Comparison of ENCODE assay signal across 8 cellular contexts in the genomic region with DNA sequence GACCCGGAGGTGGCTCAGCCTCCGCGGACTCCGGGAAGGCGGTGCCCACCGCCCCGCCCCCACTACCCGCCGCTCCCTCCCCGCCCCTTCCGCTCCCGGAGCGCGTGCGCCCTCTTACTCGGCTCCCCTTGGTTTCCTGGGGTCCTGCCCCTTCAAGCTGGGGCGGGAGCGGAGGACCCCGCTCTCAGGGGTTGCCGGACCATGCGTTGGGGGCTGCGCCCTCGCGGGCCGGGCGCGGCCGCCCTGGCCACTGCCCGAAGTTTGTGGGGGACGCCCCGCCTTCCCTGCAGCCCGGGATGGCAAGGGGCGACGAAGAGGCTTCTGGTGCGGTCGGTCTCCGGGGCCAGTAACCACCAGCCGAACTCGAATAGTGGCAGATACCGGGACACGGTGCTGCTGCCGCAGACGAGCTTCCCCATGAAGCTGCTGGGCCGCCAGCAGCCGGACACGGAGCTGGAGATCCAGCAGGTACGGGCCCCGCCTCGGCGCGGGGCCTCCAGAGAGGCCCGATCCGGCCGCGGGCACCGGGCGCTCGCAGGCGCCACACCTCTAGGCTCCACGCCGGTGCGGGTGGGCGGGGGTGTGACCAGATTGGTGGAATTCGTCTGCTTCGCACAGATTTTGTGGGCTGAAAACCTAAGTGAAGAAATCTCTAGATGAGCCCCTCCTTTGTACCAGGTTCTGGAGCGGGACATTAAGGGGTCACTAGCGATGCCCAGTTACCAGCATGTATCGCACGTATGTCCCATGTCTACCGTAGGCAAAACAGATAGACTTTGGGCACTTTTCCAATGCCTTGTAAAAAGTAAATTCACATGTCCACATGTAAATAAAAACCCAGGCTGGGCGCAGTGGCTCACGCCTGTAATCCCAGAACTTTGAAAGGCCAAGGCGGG. TPM values are rescaled to one million over a fixed set of nuclear protein-coding genes. Genes with fewer than 3 reads are reported as not detected.
DNase-seq lines count a peak whose midpoint lies in the region; ATAC-seq, FAIRE-seq and TF ChIP-seq lines count a peak whose summit lies in the region.

Gene IARS2 (plus strand): TSS at position 117 of the 896 bp plus-strand sequence. CDS start 85 bp downstream, at position 202.

- H3K36me3 ChIP-seq in HUES64 (ENCODE audit: insufficient read depth, low read length), result peaks cover 31% of the 10 kb centered on the region

- H3K9me3 Mint-ChIP-seq in nephron, result no peaks in the 10 kb centered on the region

- FAIRE-seq in RCC 7860 (lab: Jason Lieb, UNC), result no peak

- DNase-seq in DMS 273 treated with DMSO at 0.1 percent for 48 hours (lab: John Stamatoyannopoulos, UW) (peak; percentile 63), RCC 7860 (ENCODE audit: low spot score) (peak; percentile 64), fibroblast of peridontal ligament (ENCODE audit: extremely low read depth) (peak; percentile 29)
- peak; percentile 87 to 90 for DNase-seq in activated T-helper 1 cell treated with anti-CD3 and anti-CD28 coated beads, Interleukin-2, amount 50 U/mL, for 16 hours (ENCODE audit: low read depth in 1 of 2, low spot score in 1 of 2)
- DNase-seq in stimulated activated naive CD8-positive, alpha-beta T cell treated with anti-CD3 and anti-CD28 coated beads, Interleukin-15, Interleukin-2, amounts not matched to agents 100 U/mL and 50 U/mL, for 24 hours, result peak; percentile 96

- no peak for TF ChIP-seq CTCF in nephron (IDR thresholded peaks at IDR 0.05; ENCODE audit: unreplicated experiment in 3 of 3)

- peak within 1 kb of the TSS; percentile 89 for H3K4me3 ChIP-seq in HUES64 (ENCODE audit: low read length)

- H3K4me1 Mint-ChIP-seq in nephron, result peaks cover 14% of the 10 kb centered on the region

- no peaks in the 10 kb centered on the region for H3K27me3 ChIP-seq in HUES64 (ENCODE audit: insufficient read depth, low read length)

- peak within 1 kb of the TSS; percentile 79 for H3K27ac ChIP-seq in HUES64 (ENCODE audit: low read depth, low read length)

- peak; percentile 62 for ATAC-seq in GM21423 (IDR thresholded peaks at IDR 0.05; ENCODE audit: unreplicated experiment)
- peak; percentile 84 for ATAC-seq in stimulated activated naive CD8-positive, alpha-beta T cell treated with anti-CD3 and anti-CD28 coated beads, Interleukin-15, Interleukin-2, amounts not matched to agents 100 U/mL and 50 U/mL, for 24 hours

- 2% methylated on average over 69 of the region's 73 CpGs for WGBS in HUES64

- H3K4me3 Mint-ChIP-seq in nephron, result peak within 1 kb of the TSS; percentile 68 to 80 (median 72)

- no peaks in the 10 kb centered on the region for H3K27me3 Mint-ChIP-seq in nephron (ENCODE audit: low read depth)

- H3K9ac ChIP-seq in HUES64 (ENCODE audit: low read depth, low read length), result peak within 1 kb of the TSS; percentile 90

- peak within 1 kb of the TSS in 2 of 3 experiments; percentile 32 to 35 for H3K27ac Mint-ChIP-seq in nephron

- H3K4me1 ChIP-seq in HUES64 (ENCODE audit: insufficient read depth, low read length), result 0 out of 2 replicates have a peak, but pooled peaks cover 3% of the 10 kb centered on the region

- peaks cover 24% of the 10 kb centered on the region for H3K36me3 Mint-ChIP-seq in nephron (ENCODE audit: low read depth)

- H3K9me3 ChIP-seq in HUES64 (ENCODE audit: insufficient read depth, low read depth, low read length), result no peaks in the 10 kb centered on the region

RNA-seq across cellular contexts. Expression of gene IARS2, which starts in this region (rescaled TPM):
- 51.1 TPM for polyA plus RNA-seq in HUES64 (2013, experiment 1 of 2)
- polyA plus RNA-seq in HUES64 (2013, experiment 2 of 2), result 54.0 TPM

Comparison
In these comparisons a context has a peak if more than half of its experiments do, and no peak if none do; other contexts are left out.
1. Peak in every context shown above with its lines: DNase-seq, ATAC-seq, H3K4me3 ChIP-seq and H3K27ac ChIP-seq.
2. DNase-seq: peak in every context shown above with its lines; median percentile 96 in stimulated activated naive CD8-positive, alpha-beta T cell treated with anti-CD3 and anti-CD28 coated beads, Interleukin-15, Interleukin-2, amounts not matched to agents 100 U/mL and 50 U/mL, for 24 hours; 88 in activated T-helper 1 cell treated with anti-CD3 and anti-CD28 coated beads, Interleukin-2, amount 50 U/mL, for 16 hours; 64 in RCC 7860; 63 in DMS 273 treated with DMSO at 0.1 percent for 48 hours; 29 in fibroblast of peridontal ligament.